8 cellular contexts compared by ENCODE assay signal in genomic region chr9:69027355-69028097, GRCh38. TPM values are rescaled to one million over a fixed set of nuclear protein-coding genes. Genes with fewer than 3 reads are reported as not detected.
A peak's percentile ranks its signal among the peaks of the same experiment; 100 is the strongest.
DNase-seq lines count a peak whose midpoint lies in the region; ATAC-seq and TF ChIP-seq lines count a peak whose summit lies in the region.

No MANE protein-coding gene starts in this region.

- H2BK120ac ChIP-seq in mesenchymal stem cell (ENCODE audit: low read depth, low read length): no peak overlapping the region

- no peak overlapping the region for H2BK5ac ChIP-seq in mesenchymal stem cell (ENCODE audit: low read depth, low read length, poor library complexity, severe bottlenecking)

- peak; percentile 39 for DNase-seq in ACHN
- peak; percentile 66 for DNase-seq in GM10248 (ENCODE audit: extremely low spot score)
- DNase-seq in HCT116 (ENCODE audit: low read depth, low spot score): peak; percentile 65
- DNase-seq in NAMALWA (ENCODE audit: low spot score): peak; percentile 84
- DNase-seq in T follicular helper cell (ENCODE audit: low read depth): peak; percentile 10
- DNase-seq in dedifferentiated amniotic fluid mesenchymal stem cell (ENCODE audit: extremely low spot score): peak; percentile 45
- DNase-seq in mesenchymal stem cell: peak; percentile 64
- no peak for DNase-seq in upper lobe of right lung

- no peaks in the 10 kb centered on the region for H3K9me2 ChIP-seq in HCT116 (ENCODE audit: insufficient read depth)

- H4K8ac ChIP-seq in mesenchymal stem cell (ENCODE audit: low read length): no peak overlapping the region

- H3K36me3 ChIP-seq in HCT116 (ENCODE audit: control insufficient read depth in 1 of 2, insufficient read depth in 2 of 2, low read length in 2 of 2) (no peaks in the 10 kb centered on the region), mesenchymal stem cell (ENCODE audit: control insufficient read depth in 1 of 2, insufficient read depth in 2 of 2, low read depth in 1 of 2, low read length in 2 of 2) (no peaks in the 10 kb centered on the region), upper lobe of right lung (no peaks in the 10 kb centered on the region)

- TF ChIP-seq POLR2A in HCT116 (IDR thresholded peaks at IDR 0.05; ENCODE audit: borderline replicate concordance, extremely low read depth, insufficient read depth, insufficient read length): no peak

- POLR2A ChIA-PET in GM10248 (lab: Yijun Ruan, JAX): no interaction called here
- POLR2A ChIA-PET in HCT116 (lab: Charles Lee): no interaction called here

- ATAC-seq in HCT116 (peak; percentile 93), upper lobe of right lung (peak; percentile 92)

- intact Hi-C loops in HCT116 (cut with micrococcal nuclease): loop anchor here (1.0 kb wide), 1 partner anchor 443 kb away; no protein-coding TSS in a partner anchor
- intact Hi-C loops in upper lobe of right lung (cut with DNase I): no loop called here

- H3K4me1 ChIP-seq in HCT116 (ENCODE audit: control insufficient read depth in 1 of 2, insufficient read depth in 2 of 2, low read length in 2 of 2): peaks cover 0 to 4% of the 10 kb centered on the region in 2 experiments; a peak in 1 of 4 replicates
- no peaks in the 10 kb centered on the region for H3K4me1 ChIP-seq in mesenchymal stem cell (ENCODE audit: control insufficient read depth, insufficient read depth, low read depth, low read length)
- no peaks in the 10 kb centered on the region for H3K4me1 ChIP-seq in upper lobe of right lung

- H3K27me3 ChIP-seq in HCT116 (ENCODE audit: insufficient read depth, low read length) (no peaks in the 10 kb centered on the region), mesenchymal stem cell (ENCODE audit: control insufficient read depth in 1 of 2, insufficient read depth in 1 of 2, low read length in 2 of 2) (peaks cover 10 to 23% of the 10 kb centered on the region in 2 experiments), upper lobe of right lung (no peaks in the 10 kb centered on the region)

- 36% methylated on average over 2 of the region's 5 CpGs for WGBS in mesenchymal stem cell

- no peak overlapping the region for H4K91ac ChIP-seq in mesenchymal stem cell (ENCODE audit: low read length)

- no peak overlapping the region for H3K23ac ChIP-seq in mesenchymal stem cell (ENCODE audit: low read length in 2 of 2)

- H3K4me3 ChIP-seq in HCT116 (replicated peaks in 1 of 2; ENCODE audit: low read depth in 1 of 2, low read length in 2 of 2) (no peak overlapping the region), mesenchymal stem cell (ENCODE audit: insufficient read depth in 1 of 2, low read depth in 1 of 2, low read length in 2 of 2) (no peak overlapping the region), upper lobe of right lung (no peak overlapping the region)

- H3K9me3 ChIP-seq in HCT116 (ENCODE audit: control insufficient read depth in 1 of 2, insufficient read depth in 1 of 2, low read depth in 1 of 2, low read length in 2 of 2) (peaks cover 0 to 4% of the 10 kb centered on the region in 2 experiments; a peak in 2 of 4 replicates), mesenchymal stem cell (ENCODE audit: control insufficient read depth, low read length) (peaks cover 5% of the 10 kb centered on the region), upper lobe of right lung (no peaks in the 10 kb centered on the region)

- RAD21 ChIA-PET in HCT116 (lab: Charles Lee; ENCODE audit: low non-redundant PET in 1 of 2, low total read pairs in 2 of 2, uncharacterized antibody in 2 of 2, unreplicated experiment in 2 of 2): no interaction called here

- H2AFZ ChIP-seq in HCT116 (ENCODE audit: low read depth, low read length, poor library complexity, severe bottlenecking) (peak overlapping the region; percentile 85), mesenchymal stem cell (ENCODE audit: low read depth, low read length) (no peak overlapping the region)

- no peaks in the 10 kb centered on the region for H4K20me1 ChIP-seq in HCT116 (ENCODE audit: insufficient read depth)

- no peaks in the 10 kb centered on the region for H3K79me2 ChIP-seq in HCT116 (ENCODE audit: insufficient read depth, low read length)

- H3K9ac ChIP-seq in HCT116 (ENCODE audit: low read length) (no peak overlapping the region), mesenchymal stem cell (ENCODE audit: low read length) (no peak overlapping the region)

- peak; percentile 55 for TF ChIP-seq RAD21 in HCT116 (IDR thresholded peaks at IDR 0.05; ENCODE audit: low read depth)

- H2BK12ac ChIP-seq in mesenchymal stem cell (ENCODE audit: low read length in 2 of 2): no peak overlapping the region

- H3K27ac ChIP-seq in HCT116 (ENCODE audit: low read depth, low read length): no peak overlapping the region
- no peak overlapping the region for H3K27ac ChIP-seq in mesenchymal stem cell (ENCODE audit: low read length, poor library complexity, severe bottlenecking)
- H3K27ac ChIP-seq in upper lobe of right lung: no peak overlapping the region

- no peak overlapping the region for H2AK5ac ChIP-seq in mesenchymal stem cell (ENCODE audit: low read length, severe bottlenecking)

- CTCF ChIA-PET in GM10248 (lab: Yijun Ruan, JAX) (interaction anchor here (0.7 to 3.7 kb wide), 16 partner anchors 8 to 464 kb away, joined by 3 to 17 read pairs (median 4); partner anchors contain the start of gene FXN), HCT116 (lab: Charles Lee) (interaction anchor here (0.9 kb wide), 1 partner anchor 137 kb away, joined by 3 read pairs; no protein-coding TSS in a partner anchor)

- TF ChIP-seq CTCF in GM10248 (IDR thresholded peaks at IDR 0.05; ENCODE audit: control extremely low read depth, extremely low read depth, low read depth, missing control alignments) (peak; percentile 80), HCT116 (IDR thresholded peaks at IDR 0.05 in 2 of 3, conservative IDR thresholded peaks at IDR 0.05 in 1 of 3; ENCODE audit: borderline replicate concordance in 1 of 3, insufficient read depth in 1 of 3, low read depth in 2 of 3, low read length in 2 of 3) (peak; percentile 49 to 85 (median 85); a peak in 5 of 6 replicates), upper lobe of right lung (IDR thresholded peaks at IDR 0.05) (peak; percentile 78)

- H3K79me1 ChIP-seq in mesenchymal stem cell (replicated peaks; ENCODE audit: low read length, poor library complexity, severe bottlenecking): no peaks in the 10 kb centered on the region

- no peak overlapping the region for H2BK15ac ChIP-seq in mesenchymal stem cell (ENCODE audit: low read depth, poor library complexity, severe bottlenecking)

- no peak overlapping the region for H3K18ac ChIP-seq in mesenchymal stem cell (ENCODE audit: low read depth in 1 of 2, low read length in 2 of 2)

- H3K14ac ChIP-seq in mesenchymal stem cell (ENCODE audit: low read length in 2 of 2): peak overlapping the region in 1 of 2 experiments; percentile 58

- BruUV-seq in HCT116 (replicated peaks; lab: Mats Ljungman, UMichigan): no TSS peak

- H3K4me2 ChIP-seq in HCT116 (ENCODE audit: low read length) (peak overlapping the region; percentile 10; the same call in 1 of the 2 replicates), mesenchymal stem cell (ENCODE audit: low read length, poor library complexity, severe bottlenecking) (no peak overlapping the region)

- in situ Hi-C loops in ACHN (cut with HindIII; ENCODE audit: low pct_ligation_motif_present, low pct_unique_long_range_greater_than_20kb, low sequenced_read_pairs): no loop called here

- no peak overlapping the region for H3K4ac ChIP-seq in mesenchymal stem cell (ENCODE audit: low read depth in 1 of 2, low read length in 2 of 2)

TF ChIP-seq in HCT116, 20 proteins besides CTCF, POLR2A, EP300 and RAD21 (continues in another document):
- TF ChIP-seq EGR1 (IDR thresholded peaks at IDR 0.05; ENCODE audit: low read depth): no peak
- no peak for TF ChIP-seq YY1 (IDR thresholded peaks at IDR 0.05; ENCODE audit: extremely low read depth, insufficient replicate concordance, low read depth, low read length)
- no peak for TF ChIP-seq EZH2 (IDR thresholded peaks at IDR 0.05)
- TF ChIP-seq SRF (IDR thresholded peaks at IDR 0.05; ENCODE audit: low read depth): no peak
- TF ChIP-seq CEBPB (IDR thresholded peaks at IDR 0.05; ENCODE audit: low read depth): no peak
- TF ChIP-seq POLR2AphosphoS5 (IDR thresholded peaks at IDR 0.05; ENCODE audit: low read depth, low read length): no peak
- TF ChIP-seq, protein P1, sequence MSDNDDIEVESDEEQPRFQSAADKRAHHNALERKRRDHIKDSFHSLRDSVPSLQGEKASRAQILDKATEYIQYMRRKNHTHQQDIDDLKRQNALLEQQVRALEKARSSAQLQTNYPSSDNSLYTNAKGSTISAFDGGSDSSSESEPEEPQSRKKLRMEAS (IDR thresholded peaks at IDR 0.05): 0 out of 2 replicates have a peak, but pooled peaks have one; percentile 13
- TF ChIP-seq EZH2phosphoT487 (IDR thresholded peaks at IDR 0.05; ENCODE audit: borderline replicate concordance): no peak
- peak; percentile 58; the same call in 1 of the 2 replicates for TF ChIP-seq CBX3 (IDR thresholded peaks at IDR 0.05; ENCODE audit: low read depth)
- TF ChIP-seq JUND (IDR thresholded peaks at IDR 0.05): no peak
- no peak for TF ChIP-seq ATF3 (IDR thresholded peaks at IDR 0.05)

RNA-seq across cellular contexts. Expression of gene FXN, which starts 8.0 kb away (rescaled TPM):
- total RNA-seq in HCT116 (2021; ENCODE audit: unreplicated experiment) (24.1 TPM), upper lobe of right lung (12.4 TPM)
- polyA plus RNA-seq in HCT116 (2012): 13.5 and 15.8 TPM in 2 replicates
- polyA plus RNA-seq in mesenchymal stem cell (2013, experiment 1 of 2): 21.5 TPM
- 20.3 TPM for polyA plus RNA-seq in mesenchymal stem cell (2013, experiment 2 of 2)

RNA-seq across cellular contexts. Expression of gene PRKACG, which starts 13.6 kb away (rescaled TPM):
- total RNA-seq in HCT116 (2021; ENCODE audit: unreplicated experiment): not detected
- not detected in 2 replicates for polyA plus RNA-seq in HCT116 (2012)
- not detected for polyA plus RNA-seq in mesenchymal stem cell (2013, experiment 1 of 2)
- polyA plus RNA-seq in mesenchymal stem cell (2013, experiment 2 of 2): not detected
- total RNA-seq in upper lobe of right lung: not detected
